ENCODE assay signal across 1 cellular context in the genomic region with DNA sequence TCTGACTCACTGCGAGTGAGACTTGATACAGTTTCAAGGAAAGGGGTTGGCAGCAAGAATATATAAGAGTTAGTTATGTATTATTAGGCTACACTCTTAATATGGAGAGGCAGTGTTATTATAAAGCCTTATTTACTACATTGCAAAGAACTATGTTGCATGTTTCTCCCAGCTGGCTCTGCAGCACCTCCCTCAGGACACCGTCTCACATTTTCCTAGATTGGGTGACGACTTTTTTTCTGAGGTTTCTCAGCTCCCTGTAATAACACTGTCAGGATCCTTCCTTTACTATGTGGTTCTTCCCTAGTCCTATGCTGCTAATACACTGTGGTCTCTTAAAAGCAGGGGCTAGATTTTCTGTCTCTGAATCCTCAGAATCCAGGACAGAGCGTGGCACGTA.
TF ChIP-seq lines count a peak whose summit lies in the region.

No MANE protein-coding gene starts in this region.

TF ChIP-seq in K562, 482 proteins besides CTCF, POLR2A, EP300 and RAD21 (continued from another document):
- TF ChIP-seq, protein P1, sequence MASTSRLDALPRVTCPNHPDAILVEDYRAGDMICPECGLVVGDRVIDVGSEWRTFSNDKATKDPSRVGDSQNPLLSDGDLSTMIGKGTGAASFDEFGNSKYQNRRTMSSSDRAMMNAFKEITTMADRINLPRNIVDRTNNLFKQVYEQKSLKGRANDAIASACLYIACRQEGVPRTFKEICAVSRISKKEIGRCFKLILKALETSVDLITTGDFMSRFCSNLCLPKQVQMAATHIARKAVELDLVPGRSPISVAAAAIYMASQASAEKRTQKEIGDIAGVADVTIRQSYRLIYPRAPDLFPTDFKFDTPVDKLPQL (IDR thresholded peaks at IDR 0.05; ENCODE audit: extremely low read depth, insufficient read length) = no peak
- TF ChIP-seq SNRNP70 (optimal IDR thresholded peaks at IDR 0.05; ENCODE audit: low read depth, low read length) (no peak), NR1H2 (CRISPR knock-in tag; IDR thresholded peaks at IDR 0.05) (no peak)
